In the genomic region with DNA sequence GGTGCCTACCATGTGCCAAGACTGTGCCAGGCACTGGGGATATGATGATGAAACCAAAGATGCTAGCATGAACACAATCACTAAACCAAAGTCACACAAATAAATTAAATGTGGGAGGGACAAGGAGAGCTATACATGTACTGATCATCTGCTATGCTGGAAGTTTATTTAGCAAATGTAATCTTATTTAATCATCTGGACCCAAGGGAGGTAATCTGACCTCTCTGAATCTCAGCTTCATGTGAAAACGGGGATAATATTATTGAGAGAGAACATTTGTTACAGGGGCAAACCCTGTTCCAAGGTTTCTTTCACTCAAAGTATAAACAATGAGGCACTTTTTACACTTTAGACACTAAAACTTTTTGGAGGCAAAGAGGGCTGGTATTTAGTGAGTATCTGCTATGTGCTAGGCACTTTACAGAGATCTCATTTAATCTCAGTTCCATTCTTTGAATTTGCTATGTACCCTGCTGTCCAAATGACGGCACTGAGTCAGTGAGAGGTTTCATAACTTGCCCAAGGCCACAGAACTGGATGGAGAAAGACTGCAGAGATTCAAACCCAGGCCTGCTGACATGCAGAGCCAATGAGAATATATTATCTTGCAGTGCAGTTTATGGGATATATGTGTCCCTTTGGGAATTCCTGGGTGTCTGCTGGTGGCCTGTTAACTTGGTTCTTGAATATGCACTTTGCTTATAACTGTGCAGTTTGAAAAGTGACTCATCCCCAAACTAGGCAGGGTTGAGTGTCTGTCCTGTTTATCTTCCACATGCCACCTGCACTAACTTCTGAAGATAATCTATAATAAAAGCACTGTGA, we compare ENCODE assay signal across 1 cellular context.
TF ChIP-seq lines count a peak whose summit lies in the region.

No MANE protein-coding gene starts in this region.

TF ChIP-seq in HepG2, 621 proteins besides CTCF, POLR2A, EP300 and RAD21 (continued from another document and continues in another):
- TF ChIP-seq, protein P1, sequence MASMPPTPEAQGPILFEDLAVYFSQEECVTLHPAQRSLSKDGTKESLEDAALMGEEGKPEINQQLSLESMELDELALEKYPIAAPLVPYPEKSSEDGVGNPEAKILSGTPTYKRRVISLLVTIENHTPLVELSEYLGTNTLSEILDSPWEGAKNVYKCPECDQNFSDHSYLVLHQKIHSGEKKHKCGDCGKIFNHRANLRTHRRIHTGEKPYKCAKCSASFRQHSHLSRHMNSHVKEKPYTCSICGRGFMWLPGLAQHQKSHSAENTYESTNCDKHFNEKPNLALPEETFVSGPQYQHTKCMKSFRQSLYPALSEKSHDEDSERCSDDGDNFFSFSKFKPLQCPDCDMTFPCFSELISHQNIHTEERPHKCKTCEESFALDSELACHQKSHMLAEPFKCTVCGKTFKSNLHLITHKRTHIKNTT (CRISPR knock-in tag; IDR thresholded peaks at IDR 0.05), result no peak
- no peak for TF ChIP-seq HHEX (CRISPR knock-in tag; IDR thresholded peaks at IDR 0.05)
- TF ChIP-seq, protein P2, sequence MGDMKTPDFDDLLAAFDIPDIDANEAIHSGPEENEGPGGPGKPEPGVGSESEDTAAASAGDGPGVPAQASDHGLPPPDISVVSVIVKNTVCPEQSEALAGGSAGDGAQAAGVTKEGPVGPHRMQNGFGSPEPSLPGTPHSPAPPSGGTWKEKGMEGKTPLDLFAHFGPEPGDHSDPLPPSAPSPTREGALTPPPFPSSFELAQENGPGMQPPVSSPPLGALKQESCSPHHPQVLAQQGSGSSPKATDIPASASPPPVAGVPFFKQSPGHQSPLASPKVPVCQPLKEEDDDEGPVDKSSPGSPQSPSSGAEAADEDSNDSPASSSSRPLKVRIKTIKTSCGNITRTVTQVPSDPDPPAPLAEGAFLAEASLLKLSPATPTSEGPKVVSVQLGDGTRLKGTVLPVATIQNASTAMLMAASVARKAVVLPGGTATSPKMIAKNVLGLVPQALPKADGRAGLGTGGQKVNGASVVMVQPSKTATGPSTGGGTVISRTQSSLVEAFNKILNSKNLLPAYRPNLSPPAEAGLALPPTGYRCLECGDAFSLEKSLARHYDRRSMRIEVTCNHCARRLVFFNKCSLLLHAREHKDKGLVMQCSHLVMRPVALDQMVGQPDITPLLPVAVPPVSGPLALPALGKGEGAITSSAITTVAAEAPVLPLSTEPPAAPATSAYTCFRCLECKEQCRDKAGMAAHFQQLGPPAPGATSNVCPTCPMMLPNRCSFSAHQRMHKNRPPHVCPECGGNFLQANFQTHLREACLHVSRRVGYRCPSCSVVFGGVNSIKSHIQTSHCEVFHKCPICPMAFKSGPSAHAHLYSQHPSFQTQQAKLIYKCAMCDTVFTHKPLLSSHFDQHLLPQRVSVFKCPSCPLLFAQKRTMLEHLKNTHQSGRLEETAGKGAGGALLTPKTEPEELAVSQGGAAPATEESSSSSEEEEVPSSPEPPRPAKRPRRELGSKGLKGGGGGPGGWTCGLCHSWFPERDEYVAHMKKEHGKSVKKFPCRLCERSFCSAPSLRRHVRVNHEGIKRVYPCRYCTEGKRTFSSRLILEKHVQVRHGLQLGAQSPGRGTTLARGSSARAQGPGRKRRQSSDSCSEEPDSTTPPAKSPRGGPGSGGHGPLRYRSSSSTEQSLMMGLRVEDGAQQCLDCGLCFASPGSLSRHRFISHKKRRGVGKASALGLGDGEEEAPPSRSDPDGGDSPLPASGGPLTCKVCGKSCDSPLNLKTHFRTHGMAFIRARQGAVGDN (CRISPR knock-in tag; IDR thresholded peaks at IDR 0.05), result no peak
- no peak for TF ChIP-seq JARID2 (CRISPR knock-in tag; IDR thresholded peaks at IDR 0.05; ENCODE audit: insufficient replicate concordance)
- TF ChIP-seq ZNF12 (CRISPR knock-in tag; IDR thresholded peaks at IDR 0.05), result no peak
- no peak for TF ChIP-seq EEA1 (CRISPR knock-in tag; IDR thresholded peaks at IDR 0.05; ENCODE audit: borderline replicate concordance)
- TF ChIP-seq ARID2 (CRISPR knock-in tag; IDR thresholded peaks at IDR 0.05; ENCODE audit: borderline replicate concordance), result no peak
- no peak for TF ChIP-seq HOXA9 (CRISPR knock-in tag; IDR thresholded peaks at IDR 0.05; ENCODE audit: borderline replicate concordance)
- TF ChIP-seq MAFG (CRISPR knock-in tag; IDR thresholded peaks at IDR 0.05), result no peak
- no peak for TF ChIP-seq AGO2 (optimal IDR thresholded peaks at IDR 0.05; ENCODE audit: low read depth, low read length)
- TF ChIP-seq ZBTB38 (CRISPR knock-in tag; IDR thresholded peaks at IDR 0.05), result no peak; the same call in 1 of the 2 replicates
- TF ChIP-seq RARA (CRISPR knock-in tag; IDR thresholded peaks at IDR 0.05), result 0 out of 2 replicates have a peak, but pooled peaks have one; percentile 25
- TF ChIP-seq, protein P3, sequence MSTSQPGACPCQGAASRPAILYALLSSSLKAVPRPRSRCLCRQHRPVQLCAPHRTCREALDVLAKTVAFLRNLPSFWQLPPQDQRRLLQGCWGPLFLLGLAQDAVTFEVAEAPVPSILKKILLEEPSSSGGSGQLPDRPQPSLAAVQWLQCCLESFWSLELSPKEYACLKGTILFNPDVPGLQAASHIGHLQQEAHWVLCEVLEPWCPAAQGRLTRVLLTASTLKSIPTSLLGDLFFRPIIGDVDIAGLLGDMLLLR (CRISPR knock-in tag; IDR thresholded peaks at IDR 0.05), result no peak
- peak; percentile 50 for TF ChIP-seq THAP11 (CRISPR knock-in tag; IDR thresholded peaks at IDR 0.05)
- no peak for TF ChIP-seq MED8 (CRISPR knock-in tag; IDR thresholded peaks at IDR 0.05; ENCODE audit: insufficient replicate concordance)
- TF ChIP-seq TRIM24 (CRISPR knock-in tag; IDR thresholded peaks at IDR 0.05), result no peak
- TF ChIP-seq KLF9 (CRISPR knock-in tag; IDR thresholded peaks at IDR 0.05; ENCODE audit: low read depth), result 0 out of 2 replicates have a peak, but pooled peaks have one; percentile 33
- TF ChIP-seq, protein P4, sequence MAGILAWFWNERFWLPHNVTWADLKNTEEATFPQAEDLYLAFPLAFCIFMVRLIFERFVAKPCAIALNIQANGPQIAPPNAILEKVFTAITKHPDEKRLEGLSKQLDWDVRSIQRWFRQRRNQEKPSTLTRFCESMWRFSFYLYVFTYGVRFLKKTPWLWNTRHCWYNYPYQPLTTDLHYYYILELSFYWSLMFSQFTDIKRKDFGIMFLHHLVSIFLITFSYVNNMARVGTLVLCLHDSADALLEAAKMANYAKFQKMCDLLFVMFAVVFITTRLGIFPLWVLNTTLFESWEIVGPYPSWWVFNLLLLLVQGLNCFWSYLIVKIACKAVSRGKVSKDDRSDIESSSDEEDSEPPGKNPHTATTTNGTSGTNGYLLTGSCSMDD (CRISPR knock-in tag; IDR thresholded peaks at IDR 0.05), result no peak
- no peak for TF ChIP-seq ZNF124 (CRISPR knock-in tag; IDR thresholded peaks at IDR 0.05)
- TF ChIP-seq, protein P5, sequence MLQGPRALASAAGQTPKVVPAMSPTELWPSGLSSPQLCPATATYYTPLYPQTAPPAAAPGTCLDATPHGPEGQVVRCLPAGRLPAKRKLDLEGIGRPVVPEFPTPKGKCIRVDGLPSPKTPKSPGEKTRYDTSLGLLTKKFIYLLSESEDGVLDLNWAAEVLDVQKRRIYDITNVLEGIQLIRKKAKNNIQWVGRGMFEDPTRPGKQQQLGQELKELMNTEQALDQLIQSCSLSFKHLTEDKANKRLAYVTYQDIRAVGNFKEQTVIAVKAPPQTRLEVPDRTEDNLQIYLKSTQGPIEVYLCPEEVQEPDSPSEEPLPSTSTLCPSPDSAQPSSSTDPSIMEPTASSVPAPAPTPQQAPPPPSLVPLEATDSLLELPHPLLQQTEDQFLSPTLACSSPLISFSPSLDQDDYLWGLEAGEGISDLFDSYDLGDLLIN (CRISPR knock-in tag; IDR thresholded peaks at IDR 0.05; ENCODE audit: borderline replicate concordance), result no peak
- peak; percentile 54; the same call in 1 of the 2 replicates for TF ChIP-seq ETV5 (CRISPR knock-in tag; IDR thresholded peaks at IDR 0.05; ENCODE audit: borderline replicate concordance)
- TF ChIP-seq RFX1 (IDR thresholded peaks at IDR 0.05), result no peak
- TF ChIP-seq HDAC6 (IDR thresholded peaks at IDR 0.05; ENCODE audit: low read depth, low read length), result no peak
- peak; percentile 60 for TF ChIP-seq RXRB (CRISPR knock-in tag; IDR thresholded peaks at IDR 0.05; ENCODE audit: borderline replicate concordance)
- no peak for TF ChIP-seq EHMT2 (IDR thresholded peaks at IDR 0.05; ENCODE audit: borderline replicate concordance, low read depth, low read length)
- TF ChIP-seq SNAI1 (CRISPR knock-in tag; IDR thresholded peaks at IDR 0.05; ENCODE audit: borderline replicate concordance), result no peak
- no peak for TF ChIP-seq ZFP36L2 (CRISPR knock-in tag; IDR thresholded peaks at IDR 0.05)
- no peak for TF ChIP-seq HOXA5 (CRISPR knock-in tag; IDR thresholded peaks at IDR 0.05)
- no peak for TF ChIP-seq ZNF33A (CRISPR knock-in tag; IDR thresholded peaks at IDR 0.05; ENCODE audit: borderline replicate concordance)
- TF ChIP-seq, protein P6, sequence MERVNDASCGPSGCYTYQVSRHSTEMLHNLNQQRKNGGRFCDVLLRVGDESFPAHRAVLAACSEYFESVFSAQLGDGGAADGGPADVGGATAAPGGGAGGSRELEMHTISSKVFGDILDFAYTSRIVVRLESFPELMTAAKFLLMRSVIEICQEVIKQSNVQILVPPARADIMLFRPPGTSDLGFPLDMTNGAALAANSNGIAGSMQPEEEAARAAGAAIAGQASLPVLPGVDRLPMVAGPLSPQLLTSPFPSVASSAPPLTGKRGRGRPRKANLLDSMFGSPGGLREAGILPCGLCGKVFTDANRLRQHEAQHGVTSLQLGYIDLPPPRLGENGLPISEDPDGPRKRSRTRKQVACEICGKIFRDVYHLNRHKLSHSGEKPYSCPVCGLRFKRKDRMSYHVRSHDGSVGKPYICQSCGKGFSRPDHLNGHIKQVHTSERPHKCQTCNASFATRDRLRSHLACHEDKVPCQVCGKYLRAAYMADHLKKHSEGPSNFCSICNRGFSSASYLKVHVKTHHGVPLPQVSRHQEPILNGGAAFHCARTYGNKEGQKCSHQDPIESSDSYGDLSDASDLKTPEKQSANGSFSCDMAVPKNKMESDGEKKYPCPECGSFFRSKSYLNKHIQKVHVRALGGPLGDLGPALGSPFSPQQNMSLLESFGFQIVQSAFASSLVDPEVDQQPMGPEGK (CRISPR knock-in tag; IDR thresholded peaks at IDR 0.05), result no peak
- TF ChIP-seq, protein P7, sequence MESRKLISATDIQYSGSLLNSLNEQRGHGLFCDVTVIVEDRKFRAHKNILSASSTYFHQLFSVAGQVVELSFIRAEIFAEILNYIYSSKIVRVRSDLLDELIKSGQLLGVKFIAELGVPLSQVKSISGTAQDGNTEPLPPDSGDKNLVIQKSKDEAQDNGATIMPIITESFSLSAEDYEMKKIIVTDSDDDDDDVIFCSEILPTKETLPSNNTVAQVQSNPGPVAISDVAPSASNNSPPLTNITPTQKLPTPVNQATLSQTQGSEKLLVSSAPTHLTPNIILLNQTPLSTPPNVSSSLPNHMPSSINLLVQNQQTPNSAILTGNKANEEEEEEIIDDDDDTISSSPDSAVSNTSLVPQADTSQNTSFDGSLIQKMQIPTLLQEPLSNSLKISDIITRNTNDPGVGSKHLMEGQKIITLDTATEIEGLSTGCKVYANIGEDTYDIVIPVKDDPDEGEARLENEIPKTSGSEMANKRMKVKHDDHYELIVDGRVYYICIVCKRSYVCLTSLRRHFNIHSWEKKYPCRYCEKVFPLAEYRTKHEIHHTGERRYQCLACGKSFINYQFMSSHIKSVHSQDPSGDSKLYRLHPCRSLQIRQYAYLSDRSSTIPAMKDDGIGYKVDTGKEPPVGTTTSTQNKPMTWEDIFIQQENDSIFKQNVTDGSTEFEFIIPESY (CRISPR knock-in tag; IDR thresholded peaks at IDR 0.05), result no peak
- TF ChIP-seq, protein P8, sequence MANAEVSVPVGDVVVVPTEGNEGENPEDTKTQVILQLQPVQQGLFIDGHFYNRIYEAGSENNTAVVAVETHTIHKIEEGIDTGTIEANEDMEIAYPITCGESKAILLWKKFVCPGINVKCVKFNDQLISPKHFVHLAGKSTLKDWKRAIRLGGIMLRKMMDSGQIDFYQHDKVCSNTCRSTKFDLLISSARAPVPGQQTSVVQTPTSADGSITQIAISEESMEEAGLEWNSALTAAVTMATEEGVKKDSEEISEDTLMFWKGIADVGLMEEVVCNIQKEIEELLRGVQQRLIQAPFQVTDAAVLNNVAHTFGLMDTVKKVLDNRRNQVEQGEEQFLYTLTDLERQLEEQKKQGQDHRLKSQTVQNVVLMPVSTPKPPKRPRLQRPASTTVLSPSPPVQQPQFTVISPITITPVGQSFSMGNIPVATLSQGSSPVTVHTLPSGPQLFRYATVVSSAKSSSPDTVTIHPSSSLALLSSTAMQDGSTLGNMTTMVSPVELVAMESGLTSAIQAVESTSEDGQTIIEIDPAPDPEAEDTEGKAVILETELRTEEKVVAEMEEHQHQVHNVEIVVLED (CRISPR knock-in tag; IDR thresholded peaks at IDR 0.05; ENCODE audit: borderline replicate concordance), result no peak
- TF ChIP-seq NFYC (CRISPR knock-in tag; IDR thresholded peaks at IDR 0.05), result peak; percentile 59
- TF ChIP-seq ZNF547 (CRISPR knock-in tag; IDR thresholded peaks at IDR 0.05), result no peak
- no peak for TF ChIP-seq ZNF17 (CRISPR knock-in tag; IDR thresholded peaks at IDR 0.05)
- no peak for TF ChIP-seq CBX1 (IDR thresholded peaks at IDR 0.05; ENCODE audit: low read depth)
- TF ChIP-seq, protein P9, sequence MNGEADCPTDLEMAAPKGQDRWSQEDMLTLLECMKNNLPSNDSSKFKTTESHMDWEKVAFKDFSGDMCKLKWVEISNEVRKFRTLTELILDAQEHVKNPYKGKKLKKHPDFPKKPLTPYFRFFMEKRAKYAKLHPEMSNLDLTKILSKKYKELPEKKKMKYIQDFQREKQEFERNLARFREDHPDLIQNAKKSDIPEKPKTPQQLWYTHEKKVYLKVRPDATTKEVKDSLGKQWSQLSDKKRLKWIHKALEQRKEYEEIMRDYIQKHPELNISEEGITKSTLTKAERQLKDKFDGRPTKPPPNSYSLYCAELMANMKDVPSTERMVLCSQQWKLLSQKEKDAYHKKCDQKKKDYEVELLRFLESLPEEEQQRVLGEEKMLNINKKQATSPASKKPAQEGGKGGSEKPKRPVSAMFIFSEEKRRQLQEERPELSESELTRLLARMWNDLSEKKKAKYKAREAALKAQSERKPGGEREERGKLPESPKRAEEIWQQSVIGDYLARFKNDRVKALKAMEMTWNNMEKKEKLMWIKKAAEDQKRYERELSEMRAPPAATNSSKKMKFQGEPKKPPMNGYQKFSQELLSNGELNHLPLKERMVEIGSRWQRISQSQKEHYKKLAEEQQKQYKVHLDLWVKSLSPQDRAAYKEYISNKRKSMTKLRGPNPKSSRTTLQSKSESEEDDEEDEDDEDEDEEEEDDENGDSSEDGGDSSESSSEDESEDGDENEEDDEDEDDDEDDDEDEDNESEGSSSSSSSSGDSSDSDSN (CRISPR knock-in tag; IDR thresholded peaks at IDR 0.05), result 0 out of 2 replicates have a peak, but pooled peaks have one; percentile 21
